In genomic region chr19:19606021-19606420, GRCh38 we compare ENCODE assay signal across 11 cellular contexts. TPM values are rescaled to one million over a fixed set of nuclear protein-coding genes. Genes with fewer than 3 reads are reported as not detected.
DNase-seq lines count a peak whose midpoint lies in the region; ATAC-seq and TF ChIP-seq lines count a peak whose summit lies in the region.
"Had no signal": no experiment of that assay in that cellular context is flagged by ENCODE, and none has a peak within 500 bp of the region (broad histone marks: within the 10 kb centered on the region; RNA-seq: fewer than 3 reads in every experiment).

No MANE protein-coding gene starts in this region.

- no peak overlapping the region for H3K4me3 Mint-ChIP-seq in WTC11
- no peak overlapping the region for H3K4me3 Mint-ChIP-seq in immature natural killer cell

- POLR2A ChIA-PET in WTC11 (lab: Charles Lee) = interaction anchor here (1.0 kb wide), 1 partner anchor 13 kb away, joined by 3 read pairs; the partner anchor contains the start of gene PBX4

- CTCF ChIA-PET in WTC11 (lab: Charles Lee) = interaction anchor here (0.6 to 1.8 kb wide), 3 partner anchors 26 to 53 kb away, joined by 3 to 7 read pairs (median 4); no protein-coding TSS in a partner anchor

- H3K4me1 Mint-ChIP-seq in WTC11 (peaks cover 23% of the 10 kb centered on the region), immature natural killer cell (peaks cover 0 to 4% of the 10 kb centered on the region in 2 donors)

- H3K36me3 ChIP-seq in upper lobe of right lung = no peaks in the 10 kb centered on the region
- no peaks in the 10 kb centered on the region for H3K36me3 ChIP-seq in HAP-1 (replicated peaks)

- H3K36me3 Mint-ChIP-seq in WTC11 (no peaks in the 10 kb centered on the region), immature natural killer cell (peaks cover 0 to 3% (median 0%) of the 10 kb centered on the region in 3 donors)

- no peaks in the 10 kb centered on the region for H3K9me3 Mint-ChIP-seq in WTC11
- no peaks in the 10 kb centered on the region for H3K9me3 Mint-ChIP-seq in immature natural killer cell

- intact Hi-C loops in upper lobe of right lung (cut with DNase I) = no loop called here

- peak overlapping the region; percentile 85 for H3K27ac Mint-ChIP-seq in WTC11
- H3K27ac Mint-ChIP-seq in immature natural killer cell = peak overlapping the region in 1 of 6 donors; percentile 80

- H3K27me3 ChIP-seq in upper lobe of right lung (no peaks in the 10 kb centered on the region), HAP-1 (ENCODE audit: low read depth) (no peaks in the 10 kb centered on the region)

- ATAC-seq in WTC11 (no peak), esophagus mucosa (peak; percentile 95), upper lobe of right lung (peak; percentile 24)
- ATAC-seq: SK-N-SH treated with all-trans-retinoic acid at 6 μM for 48 hours had no signal

- H3K9me3 ChIP-seq in upper lobe of right lung (no peaks in the 10 kb centered on the region), HAP-1 (no peaks in the 10 kb centered on the region)

- in situ Hi-C loops in HAP-1 (cut with MboI; ENCODE audit: low sequenced_read_pairs) = no loop called here

- no peak overlapping the region for H3K4me3 ChIP-seq in upper lobe of right lung
- H3K4me3 ChIP-seq in HAP-1 = no peak overlapping the region

- peak; percentile 36 for DNase-seq in stimulated activated CD4-positive, alpha-beta T cell treated with anti-CD3 and anti-CD28 coated beads, Interleukin-4, amount 100 ng/mL, for 24 hours
- DNase-seq in stimulated activated CD4-positive, alpha-beta T cell treated with anti-CD3 and anti-CD28 coated beads, Interleukin-2, amount 100 ng/mL, for 24 hours = no peak
- DNase-seq in WTC11 (ENCODE audit: low spot score) (no peak), upper lobe of right lung (no peak), NCI-H2107 treated with DMSO at 0.1 percent for 48 hours (lab: John Stamatoyannopoulos, UW; ENCODE audit: unreplicated experiment) (no peak), HAP-1 (ENCODE audit: low spot score in 2 of 2) (no peak), immature natural killer cell (no peak)
- DNase-seq: kidney glomerular epithelial cell had no signal

- no peak overlapping the region for H3K27ac ChIP-seq in upper lobe of right lung

- TF ChIP-seq CTCF in WTC11 (IDR thresholded peaks at IDR 0.05) (no peak), upper lobe of right lung (IDR thresholded peaks at IDR 0.05) (no peak)

- H3K27me3 Mint-ChIP-seq in WTC11 (ENCODE audit: low read depth) = no peaks in the 10 kb centered on the region
- no peaks in the 10 kb centered on the region for H3K27me3 Mint-ChIP-seq in immature natural killer cell (ENCODE audit: low read depth in 3 of 3)

- H3K4me1 ChIP-seq in upper lobe of right lung (no peaks in the 10 kb centered on the region), HAP-1 (peaks cover 10% of the 10 kb centered on the region)

TF ChIP-seq in WTC11, 78 proteins besides CTCF, POLR2A, EP300 and RAD21:
- TF ChIP-seq ZBTB43 (CRISPR knock-in tag; IDR thresholded peaks at IDR 0.05) (no peak), MAX (CRISPR knock-in tag; IDR thresholded peaks at IDR 0.05) (no peak), ATF2 (CRISPR knock-in tag; IDR thresholded peaks at IDR 0.05; ENCODE audit: borderline replicate concordance, low read depth) (no peak)

RNA-seq across cellular contexts. Expression of gene PBX4, which starts 12.5 kb away (rescaled TPM):
- total RNA-seq in WTC11 (2021) (3.2 to 4.5 TPM (median 3.5 TPM) in 3 replicates), esophagus mucosa (0.20 TPM), upper lobe of right lung (3.4 TPM)
- under 1 TPM in 2 of 3 donors, not detected in 1; 0.57 to 0.82 TPM for polyA plus RNA-seq in immature natural killer cell
- total RNA-seq: HT1080 had no signal

RNA-seq across cellular contexts. Expression of gene LPAR2, which starts 22.0 kb away (rescaled TPM):
- total RNA-seq in WTC11 (2021) (42.9 to 45.1 TPM (median 44.5 TPM) in 3 replicates), esophagus mucosa (7.6 TPM), upper lobe of right lung (23.5 TPM)
- 1 to 10 TPM; 3.8 to 5.9 (median 4.6) TPM for polyA plus RNA-seq in immature natural killer cell

RNA-seq across cellular contexts. Expression of gene GMIP, which starts 37.4 kb away (rescaled TPM):
- total RNA-seq in WTC11 (2021) (19.8 to 23.0 TPM (median 21.9 TPM) in 3 replicates), esophagus mucosa (9.4 TPM), upper lobe of right lung (37.3 TPM)
- polyA plus RNA-seq in immature natural killer cell = 10 to 100 TPM; 38.9 to 84.4 (median 40.0) TPM

RNA-seq across cellular contexts. Expression of gene ATP13A1, which starts 57.5 kb away (rescaled TPM):
- 63.4 to 82.6 TPM (median 64.3 TPM) in 3 replicates for total RNA-seq in WTC11 (2021)
- 28.9 TPM for total RNA-seq in esophagus mucosa
- 55.5 TPM for total RNA-seq in upper lobe of right lung
- 10 to 100 TPM in 2 of 3 donors, 1 to 10 TPM in 1; 8.4 to 29.2 (median 18.6) TPM for polyA plus RNA-seq in immature natural killer cell
